Comparison of ENCODE assay signal across 9 cellular contexts in genomic region chr19:4328243-4328990, GRCh38. TPM values are rescaled to one million over a fixed set of nuclear protein-coding genes. Genes with fewer than 3 reads are reported as not detected.
DNase-seq lines count a peak whose midpoint lies in the region; ATAC-seq and TF ChIP-seq lines count a peak whose summit lies in the region.
"Had no signal": no experiment of that assay in that cellular context is flagged by ENCODE, and none has a peak within 500 bp of the region (broad histone marks: within the 10 kb centered on the region; RNA-seq: fewer than 3 reads in every experiment).

No MANE protein-coding gene starts in this region.

- peak; percentile 71 for ATAC-seq in HG03108 (IDR thresholded peaks at IDR 0.05; ENCODE audit: unreplicated experiment)
- ATAC-seq in foreskin keratinocyte, result peak; percentile 90

- H3K9me3 ChIP-seq in neutrophil (no peaks in the 10 kb centered on the region), stomach (no peaks in the 10 kb centered on the region)

- intact Hi-C loops in stomach (cut with DNase I; ENCODE audit: low total_unique reads), result no loop called here

- peak in 1 of 4 donors; percentile 5 for TF ChIP-seq POLR2A in stomach (IDR thresholded peaks at IDR 0.05)

- no peak overlapping the region for H3K27ac ChIP-seq in foreskin keratinocyte
- H3K27ac ChIP-seq in neutrophil, result no peak overlapping the region
- peak overlapping the region in 4 of 5 donors; percentile 49 to 65 (median 60) for H3K27ac ChIP-seq in stomach
- H3K27ac ChIP-seq: C4-2B had no signal

- 1 to 5% (median 3%) methylated on average over 33 to 49 of the region's 49 CpGs for WGBS in stomach, 5 donors

- peak; percentile 65 for DNase-seq in NK-92 (lab: John Stamatoyannopoulos, UW; ENCODE audit: unreplicated experiment)
- DNase-seq in NK-92 treated with Interleukin-12 subunit alpha and Interleukin-12 subunit beta, amount 100 ng/mL, for 24 hours (lab: John Stamatoyannopoulos, UW), result no peak
- DNase-seq in activated T-helper 9 cell treated with anti-CD3 and anti-CD28 coated beads, Interleukin-2, amount 50 U/mL, for 16 hours (ENCODE audit: low read depth), result peak; percentile 90
- DNase-seq in foreskin keratinocyte, result peak; percentile 12 to 42
- DNase-seq in stomach, result peak; percentile 96

- H3K36me3 ChIP-seq in neutrophil (no peaks in the 10 kb centered on the region), stomach (no peaks in the 10 kb centered on the region)

- TF ChIP-seq EP300 in stomach (IDR thresholded peaks at IDR 0.05), result no peak

- H3K4me3 ChIP-seq in neutrophil (ENCODE audit: low read depth in 1 of 2, low read length in 1 of 2) (peak overlapping the region; percentile 43 to 56), stomach (peak overlapping the region; percentile 30 to 57 (median 46))

- H3K4me1 ChIP-seq in foreskin keratinocyte (no peaks in the 10 kb centered on the region), neutrophil (ENCODE audit: control insufficient read depth in 1 of 2, insufficient read depth in 1 of 2, low read depth in 1 of 2, low read length in 1 of 2) (peaks cover 10 to 19% of the 10 kb centered on the region in 2 experiments), stomach (peaks cover 21 to 29% (median 28%) of the 10 kb centered on the region in 4 donors)

- H3K27me3 ChIP-seq in foreskin keratinocyte (no peaks in the 10 kb centered on the region), neutrophil (peaks cover 56% of the 10 kb centered on the region), stomach (peaks cover 0 to 39% (median 0%) of the 10 kb centered on the region in 3 donors)

- TF ChIP-seq CTCF in foreskin keratinocyte (conservative IDR thresholded peaks at IDR 0.05) (no peak), neutrophil (IDR thresholded peaks at IDR 0.05) (no peak), stomach (IDR thresholded peaks at IDR 0.05) (no peak)

TF ChIP-seq in PFSK-1, 5 proteins besides CTCF, POLR2A, EP300 and RAD21:
- peak; percentile 39 for TF ChIP-seq FOXP2 (optimal IDR thresholded peaks at IDR 0.05; ENCODE audit: borderline replicate concordance, extremely low read depth, extremely low read length, insufficient read depth)
- TF ChIP-seq SIN3A (IDR thresholded peaks at IDR 0.05; ENCODE audit: borderline replicate concordance, insufficient read depth, low read length), result no peak
- TF ChIP-seq TAF1 (IDR thresholded peaks at IDR 0.05; ENCODE audit: borderline replicate concordance, insufficient read depth, low read length), result peak; percentile 55; the same call in 1 of the 2 replicates
- TF ChIP-seq POLR2AphosphoS5 (IDR thresholded peaks at IDR 0.05; ENCODE audit: low read depth, low read length), result peak; percentile 79

RNA-seq across cellular contexts. Expression of gene STAP2, which starts 10.2 kb away (rescaled TPM):
- polyA plus RNA-seq in PFSK-1 (2012; ENCODE audit: insufficient read length, low read depth), result 42.2 TPM
- 65.5 and 76.1 TPM in 2 replicates for total RNA-seq in foreskin keratinocyte
- 75.0 and 84.2 TPM in 2 replicates for polyA plus RNA-seq in foreskin keratinocyte
- total RNA-seq in stomach, result 100 to 1,000 TPM in 1 of 5 donors, 10 to 100 TPM in 3, not detected in 1; 20.7 to 250 (median 35.1) TPM
- 10 to 100 TPM; 32.7 to 70.8 (median 52.4) TPM for polyA plus RNA-seq in stomach

RNA-seq across cellular contexts. Expression of gene MPND, which starts 14.9 kb away (rescaled TPM):
- 40.2 TPM for polyA plus RNA-seq in PFSK-1 (2012; ENCODE audit: insufficient read length, low read depth)
- total RNA-seq in foreskin keratinocyte (10.0 and 10.9 TPM in 2 replicates), stomach (10 to 100 TPM in 2 of 5 donors, 1 to 10 TPM in 3; 2.2 to 24.5 (median 8.3) TPM)
- polyA plus RNA-seq in foreskin keratinocyte (15.2 and 15.5 TPM in 2 replicates), stomach (10 to 100 TPM; 20.4 to 25.0 (median 22.0) TPM)

RNA-seq across cellular contexts. Expression of gene FSD1, which starts 24.0 kb away (rescaled TPM):
- polyA plus RNA-seq in PFSK-1 (2012; ENCODE audit: insufficient read length, low read depth), result 65.4 TPM
- total RNA-seq in foreskin keratinocyte, result 7.3 and 8.6 TPM in 2 replicates
- 8.4 and 10.4 TPM in 2 replicates for polyA plus RNA-seq in foreskin keratinocyte
- total RNA-seq in stomach, result 10 to 100 TPM in 1 of 5 donors, 1 to 10 TPM in 2, not detected in 2; 1.1 to 12.5 (median 2.3) TPM
- polyA plus RNA-seq in stomach, result 1 to 10 TPM in 1 of 3 donors, under 1 TPM in 1, not detected in 1; 0.31 to 1.3 TPM

RNA-seq across cellular contexts. Expression of gene TMIGD2, which starts 26.2 kb away (rescaled TPM):
- 9.0 TPM for polyA plus RNA-seq in PFSK-1 (2012; ENCODE audit: insufficient read length, low read depth)
- total RNA-seq in foreskin keratinocyte (not detected in 2 replicates), stomach (1 to 10 TPM in 1 of 5 donors, not detected in 4; 1.1 TPM)
- polyA plus RNA-seq in foreskin keratinocyte (not detected in 2 replicates), stomach (under 1 TPM in 1 of 3 donors, not detected in 2; 0.55 TPM)

RNA-seq across cellular contexts. Expression of gene SHD, which starts 49.4 kb away (rescaled TPM):
- not detected for polyA plus RNA-seq in PFSK-1 (2012; ENCODE audit: insufficient read length, low read depth)
- not detected in 2 replicates for total RNA-seq in foreskin keratinocyte
- not detected in 2 replicates for polyA plus RNA-seq in foreskin keratinocyte
- 1 to 10 TPM in 1 of 5 donors, not detected in 4; 7.0 TPM for total RNA-seq in stomach
- not detected for polyA plus RNA-seq in stomach

Comparison
In these comparisons a context has a peak if more than half of its experiments do, and no peak if none do; other contexts are left out.
1. H3K27ac ChIP-seq: peak in stomach (4 of 5); none in foreskin keratinocyte (single experiment) and neutrophil (single experiment).